ENCODE assay signal across 25 cellular contexts in the genomic region with DNA sequence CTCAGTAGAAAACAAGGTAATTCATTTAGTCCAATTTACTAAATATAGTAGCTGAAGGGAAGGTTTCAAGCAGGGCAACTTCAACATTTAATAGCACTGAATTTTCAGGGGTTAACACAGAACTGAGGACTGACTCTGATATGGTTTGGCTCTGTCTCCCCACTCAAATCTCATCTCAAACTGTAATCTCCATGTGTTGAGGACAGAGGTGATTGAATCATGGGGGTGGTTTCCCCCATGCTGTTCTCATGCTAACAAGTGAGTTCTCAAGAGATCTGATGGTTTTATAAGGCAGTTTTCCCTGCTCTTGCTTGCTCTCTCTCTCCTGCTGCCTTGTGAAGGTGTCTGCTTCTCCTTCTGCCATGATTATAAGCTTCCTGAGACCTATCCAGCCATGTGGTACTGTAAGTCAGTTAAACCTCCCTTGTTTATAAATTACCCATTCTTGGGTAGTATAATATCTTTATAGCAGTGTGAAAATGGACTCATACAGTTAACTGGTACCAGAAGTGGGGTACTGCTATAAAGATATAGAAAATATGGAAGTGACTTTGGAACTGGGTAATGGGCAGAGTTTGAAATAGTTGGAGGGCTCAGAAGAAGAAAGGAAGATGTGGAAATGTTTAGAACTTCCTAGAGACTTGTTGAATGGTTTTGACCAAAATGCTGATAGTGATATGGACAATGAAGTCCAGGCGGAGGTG.
"Had no signal": no experiment of that assay in that cellular context is flagged by ENCODE, and none has a peak within 500 bp of the region (broad histone marks: within the 10 kb centered on the region; RNA-seq: fewer than 3 reads in every experiment).

No MANE protein-coding gene starts in this region.

- H3K4me3 ChIP-seq: esophagus squamous epithelium, gastrocnemius medialis, heart right ventricle, left lung, lower lobe of right lung, mucosa of descending colon had no signal

- H3K27ac Mint-ChIP-seq: dendritic cell treated with granulocyte-macrophage colony-stimulating factor and Interleukin-4, amounts not matched to agents 40 ng/mL and 50 ng/mL, for 4 days; effector memory CD8-positive, alpha-beta T cell; endodermal cell; mesothelial cell of epicardium had no signal

- H3K4me3 Mint-ChIP-seq: dendritic cell treated with granulocyte-macrophage colony-stimulating factor and Interleukin-4, amounts not matched to agents 40 ng/mL and 50 ng/mL, for 4 days; effector memory CD8-positive, alpha-beta T cell; endodermal cell; mesothelial cell of epicardium; naive B cell; naive thymus-derived CD8-positive, alpha-beta T cell had no signal

- DNase-seq: cortex of kidney; effector CD8-positive, alpha-beta T cell; effector memory CD8-positive, alpha-beta T cell; endodermal cell; erythroblast; esophagus squamous epithelium; foreskin fibroblast; foreskin melanocyte; gastrocnemius medialis; glutamatergic neuron; head of caudate nucleus; heart right ventricle; hippocampal formation; left cardiac atrium; left lung; left ventricle myocardium superior; lower lobe of right lung; mesenchymal stem cell; mucosa of descending colon; naive B cell; naive thymus-derived CD8-positive, alpha-beta T cell had no signal

- H3K4me1 Mint-ChIP-seq: endodermal cell, mesothelial cell of epicardium, naive B cell had no signal

- H3K9me3 ChIP-seq: esophagus squamous epithelium, gastrocnemius medialis, lower lobe of right lung, mucosa of descending colon had no signal

- H3K27me3 Mint-ChIP-seq: dendritic cell treated with granulocyte-macrophage colony-stimulating factor and Interleukin-4, amounts not matched to agents 40 ng/mL and 50 ng/mL, for 4 days had no signal

- ATAC-seq: effector memory CD8-positive, alpha-beta T cell; esophagus mucosa; gastrocnemius medialis; heart right ventricle; left cardiac atrium; left lung; left ventricle myocardium superior; lower lobe of right lung; mucosa of descending colon; naive thymus-derived CD8-positive, alpha-beta T cell had no signal

- H3K36me3 ChIP-seq: left lung, lower lobe of right lung had no signal

- H3K4me1 ChIP-seq: esophagus squamous epithelium, gastrocnemius medialis, heart right ventricle, left lung, lower lobe of right lung had no signal

- H3K27ac ChIP-seq: epithelial cell of prostate, esophagus squamous epithelium, gastrocnemius medialis, heart right ventricle, left lung, lower lobe of right lung had no signal

- H3K27me3 ChIP-seq: esophagus squamous epithelium, gastrocnemius medialis, heart right ventricle, left lung had no signal

- H3K36me3 Mint-ChIP-seq: naive B cell had no signal
